Comparison of ENCODE assay signal across 12 cellular contexts in genomic region chr11:94780432-94780831, GRCh38. TPM values are rescaled to one million over a fixed set of nuclear protein-coding genes. Genes with fewer than 3 reads are reported as not detected.
DNase-seq lines count a peak whose midpoint lies in the region; ATAC-seq and TF ChIP-seq lines count a peak whose summit lies in the region.
"Had no signal": no experiment of that assay in that cellular context is flagged by ENCODE, and none has a peak within 500 bp of the region (broad histone marks: within the 10 kb centered on the region; RNA-seq: fewer than 3 reads in every experiment).

No MANE protein-coding gene starts in this region.

- no peak overlapping the region for H3K4me3 Mint-ChIP-seq in mesothelial cell of epicardium
- H3K4me3 Mint-ChIP-seq: neural progenitor cell, WTC11 had no signal

- no peak for TF ChIP-seq POLR2A in uterus (IDR thresholded peaks at IDR 0.05)

- H3K4me1 Mint-ChIP-seq in mesothelial cell of epicardium = peaks cover 59% of the 10 kb centered on the region

- H3K4me3 ChIP-seq in left ventricle myocardium inferior = peak overlapping the region; percentile 29
- peak overlapping the region; percentile 61 for H3K4me3 ChIP-seq in adipocyte (ENCODE audit: low read length)
- no peak overlapping the region for H3K4me3 ChIP-seq in uterus
- H3K4me3 ChIP-seq: neural progenitor cell had no signal

- H3K27me3 ChIP-seq in left ventricle myocardium inferior (ENCODE audit: low read depth) (no peaks in the 10 kb centered on the region), adipocyte (replicated peaks; ENCODE audit: control insufficient read depth, insufficient read depth, low read length) (no peaks in the 10 kb centered on the region), uterus (no peaks in the 10 kb centered on the region)
- H3K27me3 ChIP-seq: neural progenitor cell had no signal

- no peak for ATAC-seq in Right ventricle myocardium inferior
- no peak for ATAC-seq in HG03095 (IDR thresholded peaks at IDR 0.05; ENCODE audit: unreplicated experiment)
- ATAC-seq in GM19328 (IDR thresholded peaks at IDR 0.05; ENCODE audit: unreplicated experiment) = no peak
- ATAC-seq: Panc1 had no signal

- no peaks in the 10 kb centered on the region for H3K27me3 Mint-ChIP-seq in mesothelial cell of epicardium (ENCODE audit: low read depth)

- H3K36me3 ChIP-seq in left ventricle myocardium inferior (no peaks in the 10 kb centered on the region), adipocyte (ENCODE audit: control insufficient read depth, insufficient read depth, low read length, severe bottlenecking) (no peaks in the 10 kb centered on the region), uterus (no peaks in the 10 kb centered on the region)
- H3K36me3 ChIP-seq: neural progenitor cell had no signal

- H3K27ac ChIP-seq in left ventricle myocardium inferior (replicated peaks) (peak overlapping the region; percentile 54), uterus (peak overlapping the region; percentile 35 to 80)
- H3K27ac ChIP-seq: neural progenitor cell had no signal

- intact Hi-C loops in left ventricle myocardium inferior (cut with micrococcal nuclease) (no loop called here), Right ventricle myocardium inferior (cut with DNase I) (no loop called here), uterus (cut with DNase I; ENCODE audit: low total_unique reads) (no loop called here)

- H3K9me3 ChIP-seq in left ventricle myocardium inferior (replicated peaks) (no peaks in the 10 kb centered on the region), adipocyte (ENCODE audit: control insufficient read depth, low read length) (no peaks in the 10 kb centered on the region), uterus (no peaks in the 10 kb centered on the region)

- DNase-seq in left ventricle myocardium inferior (no peak), Right ventricle myocardium inferior (ENCODE audit: missing footprints) (no peak), adipocyte (ENCODE audit: low read depth) (no peak), mesothelial cell of epicardium (ENCODE audit: low spot score in 2 of 2, unreplicated experiment in 2 of 2) (no peak), uterus (no peak), middle frontal gyrus (ENCODE audit: extremely low spot score, low spot score) (no peak)
- DNase-seq: NCI-H2171 treated with DMSO at 0.1 percent for 48 hours had no signal

- H3K9ac ChIP-seq in adipocyte (ENCODE audit: low read length) = peak overlapping the region; percentile 41
- H3K9ac ChIP-seq: neural progenitor cell had no signal

- peak overlapping the region; percentile 87 for H3K27ac Mint-ChIP-seq in mesothelial cell of epicardium
- H3K27ac Mint-ChIP-seq: neural progenitor cell had no signal

- no peaks in the 10 kb centered on the region for H3K9me3 Mint-ChIP-seq in mesothelial cell of epicardium
- H3K9me3 Mint-ChIP-seq: WTC11 had no signal

- peaks cover 74% of the 10 kb centered on the region for H3K4me1 ChIP-seq in left ventricle myocardium inferior
- peaks cover 62% of the 10 kb centered on the region for H3K4me1 ChIP-seq in adipocyte (ENCODE audit: control insufficient read depth, insufficient read depth, low read length)
- H3K4me1 ChIP-seq in uterus = peaks cover 0 to 10% of the 10 kb centered on the region in 2 donors

- TF ChIP-seq CTCF in left ventricle myocardium inferior (IDR thresholded peaks at IDR 0.05; ENCODE audit: borderline replicate concordance) (no peak), mesothelial cell of epicardium (IDR thresholded peaks at IDR 0.05; ENCODE audit: unreplicated experiment) (no peak), uterus (IDR thresholded peaks at IDR 0.05) (no peak)

- H3K36me3 Mint-ChIP-seq in mesothelial cell of epicardium = no peaks in the 10 kb centered on the region
- H3K36me3 Mint-ChIP-seq: WTC11 had no signal

RNA-seq across cellular contexts. Expression of gene AMOTL1, which starts 12.3 kb away (rescaled TPM):
- total RNA-seq in left ventricle myocardium inferior = 61.1 TPM
- 53.5 TPM for total RNA-seq in Right ventricle myocardium inferior
- total RNA-seq in mesothelial cell of epicardium = 77.0 to 78.5 TPM (median 77.8 TPM) in 3 replicates
- 100 to 1,000 TPM in 1 of 4 donors, 10 to 100 TPM in 3; 20.6 to 107 (median 41.5) TPM for total RNA-seq in uterus

Comparison
In these comparisons a context has a peak if more than half of its experiments do, and no peak if none do; other contexts are left out.
1. H3K4me3 ChIP-seq: peak in left ventricle myocardium inferior (single experiment) and adipocyte (single experiment); none in uterus (0 of 2).